9 cellular contexts compared by ENCODE assay signal in genomic region chr15:60326824-60327654, GRCh38.
A peak's percentile ranks its signal among the peaks of the same experiment; 100 is the strongest.
DNase-seq lines count a peak whose midpoint lies in the region; ATAC-seq and TF ChIP-seq lines count a peak whose summit lies in the region.
"Had no signal": no experiment of that assay in that cellular context is flagged by ENCODE, and none has a peak within 500 bp of the region (broad histone marks: within the 10 kb centered on the region; RNA-seq: fewer than 3 reads in every experiment).

No MANE protein-coding gene starts in this region.

- no peaks in the 10 kb centered on the region for H3K36me3 ChIP-seq in MM.1S (replicated peaks; ENCODE audit: insufficient read depth, low read length)
- H3K36me3 ChIP-seq in SK-N-MC (ENCODE audit: insufficient read depth, low read length): no peaks in the 10 kb centered on the region
- no peaks in the 10 kb centered on the region for H3K36me3 ChIP-seq in endodermal cell (ENCODE audit: control insufficient read depth, insufficient read depth, low read length)
- H3K36me3 ChIP-seq in naive thymus-derived CD4-positive, alpha-beta T cell (ENCODE audit: control insufficient read depth in 2 of 3, insufficient read depth in 3 of 3, low read length in 3 of 3): no peaks in the 10 kb centered on the region

- no peak overlapping the region for H2AFZ ChIP-seq in MM.1S (ENCODE audit: low read length)

- H3K4me1 Mint-ChIP-seq in activated naive CD4-positive, alpha-beta T cell treated with anti-CD3 and anti-CD28 coated beads for 36 hours (ENCODE audit: low read depth): peaks cover 2% of the 10 kb centered on the region
- H3K4me1 Mint-ChIP-seq in endodermal cell: peaks cover 4% of the 10 kb centered on the region
- peaks cover 0 to 14% (median 4%) of the 10 kb centered on the region in 7 donors for H3K4me1 Mint-ChIP-seq in naive thymus-derived CD4-positive, alpha-beta T cell

- DNase-seq in activated naive CD4-positive, alpha-beta T cell treated with anti-CD3 and anti-CD28 coated beads for 36 hours: peak; percentile 54
- no peak for DNase-seq in activated naive CD4-positive, alpha-beta T cell (lab: John Stamatoyannopoulos, UW)
- DNase-seq in MM.1S (peak; percentile 74), SK-N-MC (ENCODE audit: low read depth, low spot score) (peak; percentile 64), endodermal cell (peak; percentile 59)
- peak in 7 of 9 donors; percentile 24 to 62 (median 56) for DNase-seq in naive thymus-derived CD4-positive, alpha-beta T cell

- no peak overlapping the region for H3K27ac Mint-ChIP-seq in activated naive CD4-positive, alpha-beta T cell treated with anti-CD3 and anti-CD28 coated beads for 36 hours
- H3K27ac Mint-ChIP-seq in endodermal cell: no peak overlapping the region
- H3K27ac Mint-ChIP-seq in naive thymus-derived CD4-positive, alpha-beta T cell: peak overlapping the region in 1 of 9 donors; percentile 2
- H3K27ac Mint-ChIP-seq: dendritic cell treated with granulocyte-macrophage colony-stimulating factor and Interleukin-4, amounts not matched to agents 40 ng/mL and 50 ng/mL, for 4 days had no signal

- peaks cover 20% of the 10 kb centered on the region for H3K27me3 Mint-ChIP-seq in activated naive CD4-positive, alpha-beta T cell treated with anti-CD3 and anti-CD28 coated beads for 36 hours (ENCODE audit: low read depth)
- peaks cover 5% of the 10 kb centered on the region for H3K27me3 Mint-ChIP-seq in endodermal cell (ENCODE audit: insufficient read depth)
- H3K27me3 Mint-ChIP-seq in naive thymus-derived CD4-positive, alpha-beta T cell: peaks cover 19 to 71% (median 35%) of the 10 kb centered on the region in 5 donors

- peak; percentile 60 for ATAC-seq in naive thymus-derived CD4-positive, alpha-beta T cell
- no peak for ATAC-seq in HG02610 (IDR thresholded peaks at IDR 0.05; ENCODE audit: unreplicated experiment)
- ATAC-seq in HG02870 (IDR thresholded peaks at IDR 0.05; ENCODE audit: unreplicated experiment): no peak

- H3K9me2 ChIP-seq in MM.1S (replicated peaks; ENCODE audit: insufficient read depth, low read length): no peaks in the 10 kb centered on the region

- H3K4me1 ChIP-seq in MM.1S (ENCODE audit: low read length) (no peaks in the 10 kb centered on the region), endodermal cell (ENCODE audit: control insufficient read depth, insufficient read depth, low read length) (no peaks in the 10 kb centered on the region)
- no peaks in the 10 kb centered on the region for H3K4me1 ChIP-seq in naive thymus-derived CD4-positive, alpha-beta T cell (ENCODE audit: control insufficient read depth in 2 of 2, insufficient read depth in 2 of 2, low read length in 2 of 2)

- POLR2A ChIA-PET in naive thymus-derived CD4-positive, alpha-beta T cell (lab: Charles Lee): interaction anchor here (1.0 kb wide), 1 partner anchor 197 kb away, joined by 3 read pairs; no protein-coding TSS in a partner anchor

- H3K27ac ChIP-seq in MM.1S (ENCODE audit: low read length) (no peak overlapping the region), SK-N-MC (0 out of 2 replicates have a peak overlapping the region, but pooled peaks have one; percentile 3), endodermal cell (ENCODE audit: low read depth, low read length) (no peak overlapping the region)
- H3K27ac ChIP-seq in naive thymus-derived CD4-positive, alpha-beta T cell (ENCODE audit: low read depth, low read length): no peak overlapping the region

- TF ChIP-seq CTCF in MM.1S (IDR thresholded peaks at IDR 0.05; ENCODE audit: low read length) (peak; percentile 86), endodermal cell (conservative IDR thresholded peaks at IDR 0.05) (peak; percentile 94)

- no peaks in the 10 kb centered on the region for H3K36me3 Mint-ChIP-seq in activated naive CD4-positive, alpha-beta T cell treated with anti-CD3 and anti-CD28 coated beads for 36 hours (ENCODE audit: low read depth)
- H3K36me3 Mint-ChIP-seq in endodermal cell (ENCODE audit: low read depth): no peaks in the 10 kb centered on the region
- no peaks in the 10 kb centered on the region for H3K36me3 Mint-ChIP-seq in naive thymus-derived CD4-positive, alpha-beta T cell

- H3F3A ChIP-seq in MM.1S (ENCODE audit: insufficient read depth, low read length): no peaks in the 10 kb centered on the region

- H3K79me2 ChIP-seq in MM.1S (ENCODE audit: low read length): no peaks in the 10 kb centered on the region

- intact Hi-C loops in activated naive CD4-positive, alpha-beta T cell treated with anti-CD3 and anti-CD28 coated beads for 36 hours (cut with micrococcal nuclease): loop anchor here (1.0 to 5.0 kb wide), 8 partner anchors 148 to 794 kb away; no protein-coding TSS in a partner anchor
- intact Hi-C loops in naive thymus-derived CD4-positive, alpha-beta T cell (cut with micrococcal nuclease): loop anchor here (1.0 to 2.0 kb wide), 8 partner anchors 330 to 794 kb away; no protein-coding TSS in a partner anchor

- CTCF ChIA-PET in activated naive CD4-positive, alpha-beta T cell treated with anti-CD3 and anti-CD28 coated beads for 36 hours (lab: Charles Lee): interaction anchor here (0.6 to 5.7 kb wide), 32 partner anchors 9 to 636 kb away, joined by 3 to 44 read pairs (median 4); no protein-coding TSS in a partner anchor
- CTCF ChIA-PET in naive thymus-derived CD4-positive, alpha-beta T cell (lab: Charles Lee): interaction anchor here (0.5 to 4.9 kb wide), 16 partner anchors 10 to 637 kb away, joined by 3 to 24 read pairs (median 3); no protein-coding TSS in a partner anchor

- WGBS in endodermal cell (ENCODE audit: insufficient coverage in 1 of 2, insufficient read length in 1 of 2), 2 experiments: 0 to 28% methylated on average over 1 to 5 of the region's 5 CpGs

- H3K4me2 ChIP-seq in MM.1S (ENCODE audit: low read depth, low read length): no peak overlapping the region

- H3K4me3 ChIP-seq in MM.1S (ENCODE audit: low read length) (no peak overlapping the region), SK-N-MC (peak overlapping the region; percentile 55), endodermal cell (ENCODE audit: low read length) (no peak overlapping the region)
- no peak overlapping the region for H3K4me3 ChIP-seq in naive thymus-derived CD4-positive, alpha-beta T cell (ENCODE audit: low read length)

- no peaks in the 10 kb centered on the region for H4K20me1 ChIP-seq in MM.1S (ENCODE audit: insufficient read depth, low read length)

- no peaks in the 10 kb centered on the region for H3K9me3 ChIP-seq in MM.1S (replicated peaks; ENCODE audit: insufficient read depth, low read length)
- H3K9me3 ChIP-seq in SK-N-MC (ENCODE audit: low read depth, low read length): no peaks in the 10 kb centered on the region
- H3K9me3 ChIP-seq in endodermal cell (ENCODE audit: control insufficient read depth, low read length): no peaks in the 10 kb centered on the region
- H3K9me3 ChIP-seq in naive thymus-derived CD4-positive, alpha-beta T cell (ENCODE audit: control insufficient read depth in 2 of 3, low read length in 3 of 3): no peaks in the 10 kb centered on the region

- no peaks in the 10 kb centered on the region for H3K9me3 Mint-ChIP-seq in activated naive CD4-positive, alpha-beta T cell treated with anti-CD3 and anti-CD28 coated beads for 36 hours
- H3K9me3 Mint-ChIP-seq in endodermal cell: no peaks in the 10 kb centered on the region
- H3K9me3 Mint-ChIP-seq in naive thymus-derived CD4-positive, alpha-beta T cell: no peaks in the 10 kb centered on the region
- H3K9me3 Mint-ChIP-seq: dendritic cell treated with granulocyte-macrophage colony-stimulating factor and Interleukin-4, amounts not matched to agents 40 ng/mL and 50 ng/mL, for 4 days had no signal

- H3K27me3 ChIP-seq in MM.1S (replicated peaks; ENCODE audit: insufficient read depth, low read length): no peaks in the 10 kb centered on the region
- no peaks in the 10 kb centered on the region for H3K27me3 ChIP-seq in endodermal cell (ENCODE audit: control insufficient read depth, insufficient read depth, low read length, poor library complexity, severe bottlenecking)
- H3K27me3 ChIP-seq in naive thymus-derived CD4-positive, alpha-beta T cell (ENCODE audit: control insufficient read depth in 2 of 2, insufficient read depth in 2 of 2, low read length in 2 of 2): peaks cover 0 to 10% of the 10 kb centered on the region in 2 donors

- H3K9ac ChIP-seq in MM.1S (ENCODE audit: low read length) (no peak overlapping the region), SK-N-MC (ENCODE audit: insufficient read length) (peak overlapping the region; percentile 6), endodermal cell (ENCODE audit: extremely low read depth, low read length, poor library complexity, severe bottlenecking) (no peak overlapping the region)

- H3K4me3 Mint-ChIP-seq in activated naive CD4-positive, alpha-beta T cell treated with anti-CD3 and anti-CD28 coated beads for 36 hours: no peak overlapping the region
- H3K4me3 Mint-ChIP-seq in endodermal cell: no peak overlapping the region
- H3K4me3 Mint-ChIP-seq in naive thymus-derived CD4-positive, alpha-beta T cell: no peak overlapping the region
- H3K4me3 Mint-ChIP-seq: dendritic cell treated with granulocyte-macrophage colony-stimulating factor and Interleukin-4, amounts not matched to agents 40 ng/mL and 50 ng/mL, for 4 days had no signal

Comparison
In these comparisons a context has a peak if more than half of its experiments do, and no peak if none do; other contexts are left out.
1. DNase-seq: peak in activated naive CD4-positive, alpha-beta T cell treated with anti-CD3 and anti-CD28 coated beads for 36 hours (single experiment), MM.1S (single experiment), SK-N-MC (single experiment), endodermal cell (single experiment) and naive thymus-derived CD4-positive, alpha-beta T cell (7 of 9); none in activated naive CD4-positive, alpha-beta T cell (0 of 4).